8 cellular contexts compared by ENCODE assay signal in the genomic region with DNA sequence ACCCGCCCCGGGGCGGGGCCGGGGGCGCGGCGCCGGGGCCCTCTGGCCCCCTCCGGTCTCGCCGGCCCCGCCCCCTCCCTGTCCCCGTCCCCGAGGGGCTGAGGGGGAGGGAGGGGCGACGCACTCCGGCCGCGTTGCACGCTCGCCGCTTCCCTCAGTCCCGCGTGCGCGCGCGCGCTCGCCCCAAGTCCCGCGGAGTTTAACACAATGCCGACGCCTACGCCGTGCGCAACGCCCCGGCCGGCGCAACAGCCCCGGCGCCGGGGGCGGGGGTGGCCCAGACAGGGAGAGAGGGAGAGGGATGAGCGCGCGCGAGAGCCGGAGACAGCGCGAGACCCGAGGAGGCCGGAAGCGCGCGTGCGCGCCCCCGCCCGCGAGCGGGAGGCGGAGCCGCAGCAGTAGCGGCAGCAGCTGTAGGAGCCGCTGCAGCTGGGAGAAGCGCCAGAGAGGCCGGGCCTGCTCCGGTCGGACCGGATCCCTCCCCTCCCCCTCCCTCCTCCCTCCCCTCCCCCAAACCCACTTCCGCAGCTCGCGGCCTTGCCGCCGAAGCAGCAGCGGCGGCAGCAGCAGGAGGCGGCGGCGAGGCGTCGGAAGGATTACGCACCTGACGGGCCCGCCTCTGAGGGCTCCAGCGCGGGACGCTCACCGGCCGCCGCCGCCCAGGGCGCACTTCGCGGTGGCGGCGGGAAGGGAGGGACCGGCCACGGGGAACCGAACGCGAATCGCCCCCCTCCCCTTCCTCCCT. TPM values are rescaled to one million over a fixed set of nuclear protein-coding genes. Genes with fewer than 3 reads are reported as not detected.
DNase-seq lines count a peak whose midpoint lies in the region; ATAC-seq and FAIRE-seq lines count a peak whose summit lies in the region.

No MANE protein-coding gene starts in this region.

- no peaks in the 10 kb centered on the region for H3K9me3 ChIP-seq in endocrine pancreas (ENCODE audit: control insufficient read depth, low read length)

- peak; percentile 97 for FAIRE-seq in HTR-8/SVneo (lab: Jason Lieb, UNC)

- peak overlapping the region; percentile 57 for H3K9ac ChIP-seq in endocrine pancreas (ENCODE audit: control insufficient read depth, insufficient read depth, low read length)

- ATAC-seq in GM21381 (IDR thresholded peaks at IDR 0.05; ENCODE audit: unreplicated experiment) = peak; percentile 76

- H3K36me3 ChIP-seq in endocrine pancreas (ENCODE audit: control insufficient read depth, insufficient read depth, low read length) = no peaks in the 10 kb centered on the region

- H3K27me3 ChIP-seq in endocrine pancreas (ENCODE audit: control insufficient read depth, insufficient read depth, low read length) = no peaks in the 10 kb centered on the region

- H3K4me1 ChIP-seq in endocrine pancreas (ENCODE audit: control insufficient read depth, insufficient read depth, low read length) = peaks cover 26% of the 10 kb centered on the region

- no peak overlapping the region for H3K4me3 ChIP-seq in endocrine pancreas (ENCODE audit: control insufficient read depth, insufficient read depth, low read length)

- DNase-seq in COLO829 (ENCODE audit: low spot score) (peak; percentile 95), HTR-8/SVneo (ENCODE audit: insufficient read length, low spot score) (peak; percentile 81), NOMO-1 treated with DMSO at 0.1 percent for 48 hours (lab: John Stamatoyannopoulos, UW; ENCODE audit: unreplicated experiment) (peak; percentile 96), mesenteric fat pad (ENCODE audit: low spot score) (peak; percentile 100)
- peak; percentile 83 for DNase-seq in activated CD8-positive, alpha-beta memory T cell treated with anti-CD3 and anti-CD28 coated beads, Interleukin-2, amount 50 U/mL, for 1 hour (ENCODE audit: extremely low read depth)
- peak; percentile 86 for DNase-seq in stimulated activated CD8-positive, alpha-beta memory T cell treated with anti-CD3 and anti-CD28 coated beads, Interleukin-15, amount 100 ng/mL, for 1 hour (ENCODE audit: low read depth)

RNA-seq across cellular contexts. Expression of a gene that starts 0.9 kb away (rescaled TPM):
- 10.7 TPM for total RNA-seq in mesenteric fat pad
